ENCODE assay signal across 24 cellular contexts in the genomic region with DNA sequence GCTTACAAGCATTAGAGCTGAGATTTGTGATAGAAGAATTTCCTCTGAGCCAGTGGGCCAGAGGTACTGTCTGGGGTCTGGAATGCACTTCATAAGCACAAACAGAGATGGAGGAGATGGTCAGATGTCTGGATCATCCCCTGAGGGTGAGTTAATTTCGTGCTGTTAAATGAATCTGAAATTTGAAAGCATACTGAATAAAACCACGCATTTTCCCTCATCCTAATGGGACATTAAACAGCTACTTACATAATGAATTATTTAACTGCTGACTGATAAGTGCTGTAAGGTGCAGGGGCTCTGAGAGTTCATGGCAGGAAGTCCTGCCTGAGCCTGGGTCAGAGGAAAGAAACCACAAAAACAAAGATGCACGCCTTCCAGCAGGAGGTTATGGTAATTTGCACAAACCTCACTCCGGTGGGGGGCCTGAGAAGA.
DNase-seq lines count a peak whose midpoint lies in the region; ATAC-seq lines count a peak whose summit lies in the region.
"Had no signal": no experiment of that assay in that cellular context is flagged by ENCODE, and none has a peak within 500 bp of the region (broad histone marks: within the 10 kb centered on the region; RNA-seq: fewer than 3 reads in every experiment).

No MANE protein-coding gene starts in this region.

- DNase-seq in stimulated activated naive CD8-positive, alpha-beta T cell treated with anti-CD3 and anti-CD28 coated beads, Interleukin-15, amount 100 ng/mL, for 72 hours: no peak
- DNase-seq in stimulated activated naive CD8-positive, alpha-beta T cell treated with anti-CD3 and anti-CD28 coated beads, Interleukin-15, Interleukin-2, amounts not matched to agents 100 U/mL and 50 U/mL, for 24 hours: no peak
- DNase-seq in T-cell (peak in 1 of 34 experiments; percentile 5), islet precursor cell (peak; percentile 60), SW480 (ENCODE audit: low spot score) (no peak)
- DNase-seq: activated CD4-positive, alpha-beta memory T cell treated with anti-CD3 and anti-CD28 coated beads for 36 hours; activated CD4-positive, CD25-positive, alpha-beta regulatory T cell; activated T-cell treated with anti-CD3 and anti-CD28 coated beads, Interleukin-2, amount 50 U/mL, for 1 hour; amygdala; C1 segment of cervical spinal cord; effector CD8-positive, alpha-beta T cell; erythroblast; heart right ventricle; left cardiac atrium; mammary epithelial cell; NCI-H1436; NCI-H2107; pancreas; stimulated activated CD4-positive, alpha-beta T cell treated with anti-CD3 and anti-CD28 coated beads, Interleukin-12 subunit alpha, Interleukin-12 subunit beta, amount 100 ng/mL, for 4 hours; stimulated activated CD4-positive, alpha-beta T cell treated with anti-CD3 and anti-CD28 coated beads, Interleukin-4, amount 100 ng/mL, for 24 hours; stimulated activated naive CD4-positive, alpha-beta T cell had no signal

- H3K4me3 Mint-ChIP-seq in stimulated activated naive CD8-positive, alpha-beta T cell treated with anti-CD3 and anti-CD28 coated beads, Interleukin-15, amount 100 ng/mL, for 72 hours: peak overlapping the region; percentile 10 to 17
- H3K4me3 Mint-ChIP-seq in T-cell: peak overlapping the region in 1 of 3 donors; percentile 3
- H3K4me3 Mint-ChIP-seq: activated CD4-positive, alpha-beta memory T cell treated with anti-CD3 and anti-CD28 coated beads for 36 hours had no signal

- peak; percentile 67 for ATAC-seq in stimulated activated naive CD8-positive, alpha-beta T cell treated with anti-CD3 and anti-CD28 coated beads, Interleukin-15, amount 100 ng/mL, for 72 hours
- ATAC-seq in stimulated activated naive CD8-positive, alpha-beta T cell treated with anti-CD3 and anti-CD28 coated beads, Interleukin-15, Interleukin-2, amounts not matched to agents 100 U/mL and 50 U/mL, for 24 hours: no peak
- peak in 2 of 4 experiments; percentile 57 to 58 for ATAC-seq in T-cell (replicated peaks in 1 of 4)
- no peak for ATAC-seq in HG03097 (IDR thresholded peaks at IDR 0.05; ENCODE audit: low FRiP score, unreplicated experiment)
- no peak for ATAC-seq in GM18511 (IDR thresholded peaks at IDR 0.05; ENCODE audit: unreplicated experiment)
- no peak for ATAC-seq in HG02759 (IDR thresholded peaks at IDR 0.05; ENCODE audit: unreplicated experiment)
- ATAC-seq: heart right ventricle, left cardiac atrium, pancreas had no signal

- H3K4me1 Mint-ChIP-seq in stimulated activated naive CD8-positive, alpha-beta T cell treated with anti-CD3 and anti-CD28 coated beads, Interleukin-15, amount 100 ng/mL, for 72 hours: peaks cover 24% of the 10 kb centered on the region
- peaks cover 17 to 19% (median 18%) of the 10 kb centered on the region in 3 donors for H3K4me1 Mint-ChIP-seq in T-cell

- no peaks in the 10 kb centered on the region for H3K27me3 Mint-ChIP-seq in stimulated activated naive CD8-positive, alpha-beta T cell treated with anti-CD3 and anti-CD28 coated beads, Interleukin-15, amount 100 ng/mL, for 72 hours
- H3K27me3 Mint-ChIP-seq in T-cell: peaks cover 12 to 16% of the 10 kb centered on the region in 2 donors

- POLR2A ChIA-PET in T-cell (lab: Charles Lee): no interaction called here

- peaks cover 0 to 2% of the 10 kb centered on the region in 2 donors for H3K9me3 Mint-ChIP-seq in stimulated activated naive CD8-positive, alpha-beta T cell treated with anti-CD3 and anti-CD28 coated beads, Interleukin-15, amount 100 ng/mL, for 72 hours
- no peaks in the 10 kb centered on the region for H3K9me3 Mint-ChIP-seq in T-cell
- H3K9me3 Mint-ChIP-seq: activated CD4-positive, alpha-beta memory T cell treated with anti-CD3 and anti-CD28 coated beads for 36 hours had no signal

- no peaks in the 10 kb centered on the region for H3K36me3 Mint-ChIP-seq in T-cell
- H3K36me3 Mint-ChIP-seq: activated CD4-positive, alpha-beta memory T cell treated with anti-CD3 and anti-CD28 coated beads for 36 hours had no signal

- H3K27ac Mint-ChIP-seq in stimulated activated naive CD8-positive, alpha-beta T cell treated with anti-CD3 and anti-CD28 coated beads, Interleukin-15, amount 100 ng/mL, for 72 hours: peak overlapping the region; percentile 4 to 85
- H3K27ac Mint-ChIP-seq in T-cell: peak overlapping the region; percentile 3 to 55
- H3K27ac Mint-ChIP-seq: activated CD4-positive, alpha-beta memory T cell treated with anti-CD3 and anti-CD28 coated beads for 36 hours had no signal

- CTCF ChIA-PET in T-cell (lab: Charles Lee): no interaction called here
